8 cellular contexts compared by ENCODE assay signal in genomic region chr19:12139885-12140544, GRCh38.
A peak's percentile ranks its signal among the peaks of the same experiment; 100 is the strongest.
DNase-seq lines count a peak whose midpoint lies in the region; TF ChIP-seq lines count a peak whose summit lies in the region.

Gene ZNF20, minus strand, starts transcription at chr19:12140350. Its CDS starts 168 bp downstream, at chr19:12140182.

- DNase-seq in CMK (ENCODE audit: low read depth) (peak; percentile 89), GM20000 (ENCODE audit: low spot score) (peak; percentile 97), HUDEP-2 (lab: John Stamatoyannopoulos, UW; ENCODE audit: unreplicated experiment in 76 of 76) (peak in 73 of 76 experiments; percentile 28 to 97 (median 91)), NT2/D1 (ENCODE audit: low read depth, low spot score) (peak; percentile 94), epidermal melanocyte (ENCODE audit: insufficient read length, low spot score) (peak; percentile 92), middle frontal gyrus (ENCODE audit: extremely low spot score, low spot score) (peak; percentile 87)
- DNase-seq in activated CD8-positive, alpha-beta memory T cell treated with anti-CD3 and anti-CD28 coated beads, Interleukin-2, amount 50 U/mL, for 48 hours, result peak; percentile 93
- peak; percentile 84 to 87 for DNase-seq in stimulated activated CD8-positive, alpha-beta memory T cell treated with anti-CD3 and anti-CD28 coated beads, Interleukin-15, amount 100 ng/mL, for 48 hours (ENCODE audit: low read depth in 2 of 2)

- H3K9me3 ChIP-seq in NT2/D1 (ENCODE audit: insufficient read depth, low read length), result peaks cover 11% of the 10 kb centered on the region

- H3K4me1 ChIP-seq in NT2/D1 (ENCODE audit: insufficient read depth, insufficient read length), result peaks cover 5% of the 10 kb centered on the region

- TF ChIP-seq CTCF in GM20000 (IDR thresholded peaks at IDR 0.05; ENCODE audit: extremely low read depth, missing control alignments), result no peak

- peak within 1 kb of the TSS; percentile 80 for H3K4me3 ChIP-seq in NT2/D1 (ENCODE audit: insufficient read length, low read depth)

- H3K27me3 ChIP-seq in NT2/D1 (ENCODE audit: insufficient read depth, insufficient read length), result no peaks in the 10 kb centered on the region

- H3K36me3 ChIP-seq in NT2/D1 (ENCODE audit: insufficient read depth, insufficient read length, low read length), result peaks cover 55% of the 10 kb centered on the region

- H3K9ac ChIP-seq in NT2/D1 (ENCODE audit: insufficient read length, low read depth), result peak within 1 kb of the TSS; percentile 88

Comparison
In these comparisons a context has a peak if more than half of its experiments do, and no peak if none do; other contexts are left out.
1. Peak in every context shown above with its lines: DNase-seq and H3K4me3 ChIP-seq.